In genomic region chr2:109069430-109070194, GRCh38 we compare ENCODE assay signal across 23 cellular contexts. TPM values are rescaled to one million over a fixed set of nuclear protein-coding genes. Genes with fewer than 3 reads are reported as not detected.
DNase-seq lines count a peak whose midpoint lies in the region; ATAC-seq, FAIRE-seq and TF ChIP-seq lines count a peak whose summit lies in the region.
"Had no signal": no experiment of that assay in that cellular context is flagged by ENCODE, and none has a peak within 500 bp of the region (broad histone marks: within the 10 kb centered on the region; RNA-seq: fewer than 3 reads in every experiment).

No MANE protein-coding gene starts in this region.

- peaks cover 16% of the 10 kb centered on the region for H3K4me1 Mint-ChIP-seq in CD4-positive, alpha-beta T cell (ENCODE audit: low read depth)
- H3K4me1 Mint-ChIP-seq: activated CD4-positive, alpha-beta T cell treated with anti-CD3 and anti-CD28 coated beads for 36 hours; CD14-positive monocyte; natural killer cell; stimulated activated memory B cell treated with anti-CD40 and anti-IgM and Interleukin-4, amounts not matched to agents 10 μg/mL and 1 μg/mL and 100 μg/mL, for 72 hours had no signal

- no TSS peak for BruUV-seq in HepG2 (replicated peaks; lab: Mats Ljungman, UMichigan)

- H3K27ac Mint-ChIP-seq in CD4-positive, alpha-beta T cell = no peak overlapping the region
- H3K27ac Mint-ChIP-seq: activated CD4-positive, alpha-beta T cell treated with anti-CD3 and anti-CD28 coated beads for 36 hours; CD14-positive monocyte; HFFc6; natural killer cell; stimulated activated memory B cell treated with anti-CD40 and anti-IgM and Interleukin-4, amounts not matched to agents 10 μg/mL and 1 μg/mL and 100 μg/mL, for 72 hours had no signal

- TF ChIP-seq CTCF in HepG2 (CRISPR knock-in tag; IDR thresholded peaks at IDR 0.05) (peak; percentile 9; the same call in 1 of the 2 replicates), right lobe of liver (IDR thresholded peaks at IDR 0.05) (no peak)
- no peak for TF ChIP-seq CTCF in CD4-positive, alpha-beta T cell (IDR thresholded peaks at IDR 0.05)

- peak; percentile 66 for DNase-seq in HepG2 (ENCODE audit: low spot score)
- no peak for DNase-seq in right lobe of liver
- no peak for DNase-seq in left colon
- DNase-seq in CD4-positive, alpha-beta T cell = no peak
- DNase-seq in hypothalamus (lab: John Stamatoyannopoulos, UW) = no peak
- DNase-seq: activated CD4-positive, alpha-beta T cell treated with anti-CD3 and anti-CD28 coated beads for 36 hours; activated gamma-delta T cell; amygdala; gastrocnemius medialis; HFFc6; natural killer cell; NCI-H146; NCI-H446 treated with DMSO at 0.1 percent for 48 hours had no signal

- H3K27me3 ChIP-seq in HepG2 (ENCODE audit: control insufficient read depth in 1 of 2, insufficient read depth in 2 of 2, low read length in 2 of 2) (no peaks in the 10 kb centered on the region), right lobe of liver (no peaks in the 10 kb centered on the region), duodenal mucosa (ENCODE audit: control insufficient read depth in 1 of 2, insufficient read depth in 2 of 2, low read length in 2 of 2) (no peaks in the 10 kb centered on the region)
- no peaks in the 10 kb centered on the region for H3K27me3 ChIP-seq in CD4-positive, alpha-beta T cell (ENCODE audit: control insufficient read depth, insufficient read depth, low read length)
- H3K27me3 ChIP-seq: tibial nerve had no signal

- ATAC-seq in HepG2 (peak; percentile 87), right lobe of liver (no peak), left colon (peak; percentile 41), HG03139 (IDR thresholded peaks at IDR 0.05; ENCODE audit: unreplicated experiment) (no peak), GM18511 (IDR thresholded peaks at IDR 0.05; ENCODE audit: unreplicated experiment) (no peak)
- no peak for ATAC-seq in CD4-positive, alpha-beta T cell (ENCODE audit: poor library complexity)
- ATAC-seq: A549; activated CD4-positive, alpha-beta T cell treated with anti-CD3 and anti-CD28 coated beads for 36 hours; gastrocnemius medialis; natural killer cell; stimulated activated memory B cell treated with anti-CD40 and anti-IgM and Interleukin-4, amounts not matched to agents 10 μg/mL and 1 μg/mL and 100 μg/mL, for 72 hours had no signal

- no peaks in the 10 kb centered on the region for H4K20me1 ChIP-seq in HepG2 (ENCODE audit: insufficient read depth, low read length)

- POLR2A ChIA-PET in HepG2 (lab: Yijun Ruan, JAX) = no interaction called here
- POLR2A ChIA-PET in CD4-positive, alpha-beta T cell (lab: Charles Lee) = interaction anchor here (1.7 kb wide), 1 partner anchor 38 kb away, joined by 5 read pairs; no protein-coding TSS in a partner anchor

- H3K27me3 Mint-ChIP-seq in CD4-positive, alpha-beta T cell = peaks cover 6% of the 10 kb centered on the region
- H3K27me3 Mint-ChIP-seq: activated CD4-positive, alpha-beta T cell treated with anti-CD3 and anti-CD28 coated beads for 36 hours had no signal

- H3K79me2 ChIP-seq in HepG2 (ENCODE audit: insufficient read depth, low read length) = no peaks in the 10 kb centered on the region

- H3K27ac ChIP-seq in HepG2 (ENCODE audit: extremely low read length, insufficient read depth, low read length) = peak overlapping the region; percentile 77
- no peak overlapping the region for H3K27ac ChIP-seq in right lobe of liver
- H3K27ac ChIP-seq in duodenal mucosa (ENCODE audit: low read depth, low read length) = peak overlapping the region; percentile 15
- H3K27ac ChIP-seq in CD4-positive, alpha-beta T cell (ENCODE audit: low read depth, low read length) = no peak overlapping the region
- H3K27ac ChIP-seq: A549, gastrocnemius medialis, tibial nerve had no signal

- peak overlapping the region; percentile 48 for H3K4me2 ChIP-seq in HepG2 (ENCODE audit: low read depth, low read length)
- H3K4me2 ChIP-seq: A549 had no signal

- TF ChIP-seq RAD21 in HepG2 (CRISPR knock-in tag; IDR thresholded peaks at IDR 0.05) = no peak

- no peaks in the 10 kb centered on the region for H3K9me3 ChIP-seq in HepG2 (ENCODE audit: low read length)
- no peaks in the 10 kb centered on the region for H3K9me3 ChIP-seq in right lobe of liver
- H3K9me3 ChIP-seq in duodenal mucosa (ENCODE audit: control insufficient read depth in 1 of 2, low read length in 2 of 2) = no peaks in the 10 kb centered on the region
- H3K9me3 ChIP-seq in CD4-positive, alpha-beta T cell (ENCODE audit: control insufficient read depth, low read length) = no peaks in the 10 kb centered on the region
- H3K9me3 ChIP-seq: A549, gastrocnemius medialis had no signal

- peak; percentile 92 for FAIRE-seq in HepG2 (lab: Jason Lieb, UNC)
- FAIRE-seq: A549, endometrium, HTR-8/SVneo had no signal

- H3K4me3 ChIP-seq in HepG2 (replicated peaks in 1 of 3; ENCODE audit: insufficient read depth in 1 of 3, low read depth in 2 of 3, low read length in 3 of 3) (no peak overlapping the region), right lobe of liver (no peak overlapping the region), duodenal mucosa (ENCODE audit: low read depth in 1 of 2, low read length in 2 of 2) (no peak overlapping the region)
- H3K4me3 ChIP-seq: A549, gastrocnemius medialis, tibial nerve had no signal

- WGBS in HepG2 (ENCODE audit: low lambda C conversion rate) = 1% methylated on average over 8 of the region's 8 CpGs
- 62% methylated on average over 6 of the region's 8 CpGs for WGBS in right lobe of liver (ENCODE audit: insufficient coverage, low coverage, low lambda C conversion rate, missing lambda C conversion rate)

- TF ChIP-seq POLR2A in HepG2 (IDR thresholded peaks at IDR 0.05; ENCODE audit: insufficient read depth in 1 of 2, low read depth in 2 of 2, low read length in 2 of 2) (no peak), right lobe of liver (IDR thresholded peaks at IDR 0.05) (no peak)

- in situ Hi-C loops in HepG2 (cut with HindIII; ENCODE audit: extremely low pct_ligation_motif_present, low pct_unique_long_range_greater_than_20kb) = no loop called here

- no peaks in the 10 kb centered on the region for H3K36me3 Mint-ChIP-seq in CD4-positive, alpha-beta T cell (ENCODE audit: low read depth)
- H3K36me3 Mint-ChIP-seq: CD14-positive monocyte; natural killer cell; stimulated activated memory B cell treated with anti-CD40 and anti-IgM and Interleukin-4, amounts not matched to agents 10 μg/mL and 1 μg/mL and 100 μg/mL, for 72 hours had no signal

- H3K4me1 ChIP-seq in HepG2 (ENCODE audit: insufficient read depth, low read length) (peaks cover 58% of the 10 kb centered on the region), right lobe of liver (peaks cover 0 to 8% (median 0%) of the 10 kb centered on the region in 4 donors), duodenal mucosa (ENCODE audit: control insufficient read depth in 1 of 2, insufficient read depth in 2 of 2, low read length in 2 of 2) (peaks cover 35% of the 10 kb centered on the region in 2 donors)
- H3K4me1 ChIP-seq: A549, gastrocnemius medialis, tibial nerve had no signal

- CTCF ChIA-PET in HepG2 (lab: Yijun Ruan, JAX; ENCODE audit: low intra/inter-chr PET ratio, low total read pairs) = no interaction called here
- CTCF ChIA-PET in CD4-positive, alpha-beta T cell (lab: Charles Lee) = no interaction called here

- no peaks in the 10 kb centered on the region for H3K9me3 Mint-ChIP-seq in CD4-positive, alpha-beta T cell
- H3K9me3 Mint-ChIP-seq: HFFc6, natural killer cell had no signal

- H3K4me3 Mint-ChIP-seq in CD4-positive, alpha-beta T cell = no peak overlapping the region
- H3K4me3 Mint-ChIP-seq: activated CD4-positive, alpha-beta T cell treated with anti-CD3 and anti-CD28 coated beads for 36 hours; CD14-positive monocyte; HFFc6; natural killer cell; stimulated activated memory B cell treated with anti-CD40 and anti-IgM and Interleukin-4, amounts not matched to agents 10 μg/mL and 1 μg/mL and 100 μg/mL, for 72 hours had no signal

- no peak overlapping the region for H2AFZ ChIP-seq in HepG2 (ENCODE audit: low read length)

- intact Hi-C loops in HepG2 (cut with micrococcal nuclease; ENCODE audit: unreplicated experiment) = no loop called here
- intact Hi-C loops in right lobe of liver (cut with DNase I) = no loop called here
- intact Hi-C loops in left colon (cut with DNase I, micrococcal nuclease) = no loop called here
- intact Hi-C loops in CD4-positive, alpha-beta T cell (cut with DNase I, micrococcal nuclease) = no loop called here

- H3K9ac ChIP-seq in HepG2 (ENCODE audit: insufficient read depth, low read depth, low read length) (no peak overlapping the region), duodenal mucosa (ENCODE audit: low read depth in 1 of 2, low read length in 2 of 2) (no peak overlapping the region)

- TF ChIP-seq EP300 in HepG2 (IDR thresholded peaks at IDR 0.05; ENCODE audit: low read depth in 2 of 2, low read length in 2 of 2) (peak in 1 of 2 experiments; percentile 75; a peak in 2 of 4 replicates), HepG2 (CRISPR knock-in tag; IDR thresholded peaks at IDR 0.05; ENCODE audit: borderline replicate concordance) (peak; percentile 14; the same call in 1 of the 2 replicates)

- H3K36me3 ChIP-seq in HepG2 (replicated peaks in 1 of 2; ENCODE audit: control insufficient read depth in 1 of 2, insufficient read depth in 2 of 2, low read length in 2 of 2) (no peaks in the 10 kb centered on the region), right lobe of liver (no peaks in the 10 kb centered on the region), duodenal mucosa (ENCODE audit: control insufficient read depth in 1 of 2, insufficient read depth in 2 of 2, low read length in 2 of 2) (no peaks in the 10 kb centered on the region)
- H3K36me3 ChIP-seq: gastrocnemius medialis, tibial nerve had no signal

RNA-seq across cellular contexts. Expression of gene SH3RF3, which starts 59.4 kb away (rescaled TPM):
- total RNA-seq in HepG2 (2016; rRNA removed; fragmentation: Illumina TruSeq; extraction: Trizol) (0.04 TPM in 1 of 2 replicates, not detected in the other), right lobe of liver (1 to 10 TPM in 4 of 6 experiments, under 1 TPM in 2; 0.68 to 1.6 (median 1.2) TPM), left colon (1 to 10 TPM; 1.3 to 2.7 TPM)
- total RNA-seq in HepG2 (2016; cell fraction: cytosol; rRNA removed; fragmentation: Illumina TruSeq; extraction: Trizol; ENCODE audit: low read depth) = not detected in 2 replicates
- 0.02 TPM in 1 of 2 replicates, not detected in the other for total RNA-seq in HepG2 (2016; cell fraction: insoluble cytoplasmic fraction; rRNA removed; fragmentation: Illumina TruSeq; extraction: Trizol)
- total RNA-seq in HepG2 (2016; cell fraction: membrane; rRNA removed; fragmentation: Illumina TruSeq; extraction: Trizol) = not detected in 2 replicates
- total RNA-seq in HepG2 (2016; cell fraction: nucleus; rRNA removed; fragmentation: Illumina TruSeq; extraction: Trizol) = not detected in 2 replicates
- polyA plus RNA-seq in HepG2 (2011; rRNA removed) = 0.01 TPM in 1 of 2 replicates, not detected in the other
- not detected in 2 replicates for polyA plus RNA-seq in HepG2 (2011; cell fraction: cytosol; rRNA removed)
- 0.02 TPM in 1 of 2 replicates, not detected in the other for polyA plus RNA-seq in HepG2 (2011; cell fraction: nucleus; rRNA removed)
- 0.03 and 0.05 TPM in 2 replicates for polyA plus RNA-seq in HepG2 (2012)
- not detected in 2 replicates for polyA plus RNA-seq in HepG2 (2016; cell fraction: cytosol; fragmentation: Illumina TruSeq; extraction: Trizol; ENCODE audit: low read depth)
- 0.03 TPM in 1 of 2 replicates, not detected in the other for polyA plus RNA-seq in HepG2 (2016; cell fraction: insoluble cytoplasmic fraction; fragmentation: Illumina TruSeq; extraction: Trizol; ENCODE audit: low read depth)
- not detected in 2 replicates for polyA plus RNA-seq in HepG2 (2016; cell fraction: membrane; fragmentation: Illumina TruSeq; extraction: Trizol; ENCODE audit: low read depth)
- not detected in 2 replicates for polyA plus RNA-seq in HepG2 (2016; cell fraction: nucleus; fragmentation: Illumina TruSeq; extraction: Trizol; ENCODE audit: insufficient read depth, low read depth)
- 1.4 TPM in 1 of 2 replicates, not detected in the other for polyA minus RNA-seq in HepG2 (2011; rRNA and poly(A)+ RNA removed; ENCODE audit: low replicate concordance)
- not detected in 2 replicates for polyA minus RNA-seq in HepG2 (2011; cell fraction: cytosol; rRNA and poly(A)+ RNA removed)
- 0.12 and 0.13 TPM in 2 replicates for polyA minus RNA-seq in HepG2 (2011; cell fraction: nucleus; rRNA and poly(A)+ RNA removed)
- total RNA-seq in CD4-positive, alpha-beta T cell = 1 to 10 TPM; 5.2 to 5.9 TPM
- total RNA-seq: OCI-LY7 had no signal

Comparison
In these comparisons a context has a peak if more than half of its experiments do, and no peak if none do; other contexts are left out.
1. ATAC-seq: peak in HepG2 (single experiment) and left colon (single experiment); none in right lobe of liver (0 of 4), CD4-positive, alpha-beta T cell (single experiment), HG03139 (single experiment) and GM18511 (single experiment).
2. H3K27ac ChIP-seq: peak in HepG2 (single experiment) and duodenal mucosa (single experiment); none in right lobe of liver (0 of 3) and CD4-positive, alpha-beta T cell (single experiment).